15 cellular contexts compared by ENCODE assay signal in the genomic region with DNA sequence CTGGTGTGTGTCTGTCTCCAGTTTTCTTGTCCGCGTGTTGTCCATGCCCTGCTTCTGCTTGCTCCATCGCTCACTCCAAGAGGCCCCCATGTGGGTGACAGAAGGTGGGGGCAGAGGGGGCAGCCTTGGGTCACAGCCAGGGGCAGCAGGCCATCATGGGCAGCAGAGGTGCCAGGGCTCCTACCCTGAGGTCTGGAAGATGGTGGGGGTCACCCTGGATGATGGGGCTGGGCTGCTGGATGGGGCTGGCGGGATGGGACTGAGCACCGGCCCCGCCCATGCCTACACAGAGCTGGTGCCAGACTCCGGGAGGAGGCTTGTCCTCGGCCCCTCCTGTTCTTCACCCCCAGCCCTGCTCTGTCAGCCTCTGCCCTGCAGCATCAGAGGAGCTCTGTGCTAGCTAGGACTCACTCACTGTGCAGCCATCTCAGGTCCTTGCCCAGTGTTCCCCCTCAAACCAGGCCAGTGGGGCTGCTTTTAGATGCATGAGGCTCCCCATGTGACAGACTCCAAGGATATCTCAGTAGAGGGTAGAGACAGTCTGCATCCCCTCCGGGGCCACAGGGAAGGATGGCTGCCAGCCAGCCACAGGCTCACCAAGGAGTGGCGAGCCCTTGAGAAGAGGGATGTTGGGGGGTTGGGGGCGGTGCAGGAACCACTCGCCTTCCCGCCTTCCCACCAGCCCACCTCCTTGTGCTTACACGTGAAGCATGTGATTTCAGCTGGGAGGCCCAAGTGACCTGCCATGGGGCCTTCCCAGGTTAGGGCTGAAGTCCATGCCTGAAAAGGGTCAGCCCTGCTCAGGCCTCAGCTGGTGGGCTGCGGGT. TPM values are rescaled to one million over a fixed set of nuclear protein-coding genes. Genes with fewer than 3 reads are reported as not detected.
DNase-seq lines count a peak whose midpoint lies in the region; ATAC-seq, FAIRE-seq and TF ChIP-seq lines count a peak whose summit lies in the region.
"Had no signal": no experiment of that assay in that cellular context is flagged by ENCODE, and none has a peak within 500 bp of the region (broad histone marks: within the 10 kb centered on the region; RNA-seq: fewer than 3 reads in every experiment).

No MANE protein-coding gene starts in this region.

- BruUV-seq in Panc1 (replicated peaks; lab: Mats Ljungman, UMichigan) (no TSS peak), HepG2 (replicated peaks; lab: Mats Ljungman, UMichigan) (no TSS peak)

- TF ChIP-seq EP300 in HepG2 (IDR thresholded peaks at IDR 0.05; ENCODE audit: low read depth in 2 of 2, low read length in 2 of 2), result no peak
- no peak for TF ChIP-seq EP300 in HepG2 (CRISPR knock-in tag; IDR thresholded peaks at IDR 0.05; ENCODE audit: borderline replicate concordance)

- 88 to 94% methylated on average over 5 to 15 of the region's 15 CpGs for WGBS in endodermal cell (ENCODE audit: insufficient coverage in 1 of 2, insufficient read length in 1 of 2), 2 experiments
- 92% methylated on average over 6 of the region's 15 CpGs for WGBS in HepG2 (ENCODE audit: low lambda C conversion rate)

- H3K27me3 ChIP-seq in Panc1 (ENCODE audit: control insufficient read depth, insufficient read depth, low read length), result no peaks in the 10 kb centered on the region
- no peaks in the 10 kb centered on the region for H3K27me3 ChIP-seq in endodermal cell (ENCODE audit: control insufficient read depth, insufficient read depth, low read length, poor library complexity, severe bottlenecking)
- H3K27me3 ChIP-seq in HepG2 (ENCODE audit: control insufficient read depth in 1 of 2, insufficient read depth in 2 of 2, low read length in 2 of 2), result no peaks in the 10 kb centered on the region; a peak in 1 of 5 replicates

- peaks cover 35% of the 10 kb centered on the region for H3K36me3 Mint-ChIP-seq in endodermal cell (ENCODE audit: low read depth)

- no peak for TF ChIP-seq RAD21 in HepG2 (CRISPR knock-in tag; IDR thresholded peaks at IDR 0.05)

- no peaks in the 10 kb centered on the region for H3K27me3 Mint-ChIP-seq in endodermal cell (ENCODE audit: insufficient read depth)
- H3K27me3 Mint-ChIP-seq: activated B cell treated with CpG ODN at 0.5 μM for 24 hours; natural killer cell treated with Interleukin-12 subunit alpha and Interleukin-12 subunit beta and Interleukin-15 and Interleukin-18, amount 100 ng/mL, for 72 hours had no signal

- no peak for FAIRE-seq in HepG2 (lab: Jason Lieb, UNC)
- FAIRE-seq: colon had no signal

- TF ChIP-seq CTCF in Panc1 (IDR thresholded peaks at IDR 0.05), result no peak
- TF ChIP-seq CTCF in endodermal cell (conservative IDR thresholded peaks at IDR 0.05), result no peak
- TF ChIP-seq CTCF in HepG2 (CRISPR knock-in tag; IDR thresholded peaks at IDR 0.05), result no peak

- H3K9ac ChIP-seq in endodermal cell (ENCODE audit: extremely low read depth, low read length, poor library complexity, severe bottlenecking) (no peak overlapping the region), HepG2 (ENCODE audit: insufficient read depth, low read depth, low read length) (no peak overlapping the region)

- H3K4me3 ChIP-seq in Panc1 (ENCODE audit: low read depth in 2 of 2, low read length in 2 of 2), result no peak overlapping the region
- no peak overlapping the region for H3K4me3 ChIP-seq in endodermal cell (ENCODE audit: low read length)
- H3K4me3 ChIP-seq in HepG2 (replicated peaks in 1 of 3; ENCODE audit: insufficient read depth in 1 of 3, low read depth in 2 of 3, low read length in 3 of 3), result no peak overlapping the region
- no peak overlapping the region for H3K4me3 ChIP-seq in skin epidermis

- CTCF ChIA-PET in Panc1 (lab: Charles Lee) (no interaction called here), HepG2 (lab: Yijun Ruan, JAX; ENCODE audit: low intra/inter-chr PET ratio, low total read pairs) (no interaction called here)

- H3K79me2 ChIP-seq in HepG2 (ENCODE audit: insufficient read depth, low read length), result no peaks in the 10 kb centered on the region

- H3K4me1 Mint-ChIP-seq in endodermal cell, result peaks cover 2% of the 10 kb centered on the region

- H3K36me3 ChIP-seq in Panc1 (ENCODE audit: control insufficient read depth, insufficient read depth, low read length), result no peaks in the 10 kb centered on the region
- H3K36me3 ChIP-seq in endodermal cell (ENCODE audit: control insufficient read depth, insufficient read depth, low read length), result peaks cover 20% of the 10 kb centered on the region
- peaks cover 26 to 41% of the 10 kb centered on the region in 2 experiments for H3K36me3 ChIP-seq in HepG2 (replicated peaks in 1 of 2; ENCODE audit: control insufficient read depth in 1 of 2, insufficient read depth in 2 of 2, low read length in 2 of 2)

- no peaks in the 10 kb centered on the region for H4K20me1 ChIP-seq in HepG2 (ENCODE audit: insufficient read depth, low read length)

- H3K27ac Mint-ChIP-seq in endodermal cell, result peak overlapping the region; percentile 61
- H3K27ac Mint-ChIP-seq: activated B cell treated with CpG ODN at 0.5 μM for 24 hours had no signal

- ATAC-seq in Panc1, result 0 out of 2 replicates have a peak, but pooled peaks have one; percentile 12
- ATAC-seq in HepG2, result no peak; the same call in 2 of the 3 replicates
- ATAC-seq in GM18519 (IDR thresholded peaks at IDR 0.05; ENCODE audit: low FRiP score, unreplicated experiment), result no peak
- ATAC-seq in HG02970 (IDR thresholded peaks at IDR 0.05; ENCODE audit: low FRiP score, unreplicated experiment), result no peak
- ATAC-seq in HG03469 (IDR thresholded peaks at IDR 0.05; ENCODE audit: unreplicated experiment), result no peak

- no peak overlapping the region for H3K4me3 Mint-ChIP-seq in endodermal cell
- H3K4me3 Mint-ChIP-seq: activated B cell treated with CpG ODN at 0.5 μM for 24 hours had no signal

- no peaks in the 10 kb centered on the region for H3K9me3 Mint-ChIP-seq in endodermal cell
- H3K9me3 Mint-ChIP-seq: activated B cell treated with CpG ODN at 0.5 μM for 24 hours; natural killer cell treated with Interleukin-12 subunit alpha and Interleukin-12 subunit beta and Interleukin-15 and Interleukin-18, amount 100 ng/mL, for 72 hours had no signal

- no peak overlapping the region for H2AFZ ChIP-seq in HepG2 (ENCODE audit: low read length)

- no peaks in the 10 kb centered on the region for H3K4me1 ChIP-seq in Panc1 (ENCODE audit: control insufficient read depth, insufficient read depth, low read length)
- no peaks in the 10 kb centered on the region for H3K4me1 ChIP-seq in endodermal cell (ENCODE audit: control insufficient read depth, insufficient read depth, low read length)
- H3K4me1 ChIP-seq in HepG2 (ENCODE audit: insufficient read depth, low read length), result peaks cover 5% of the 10 kb centered on the region

- POLR2A ChIA-PET in Panc1 (lab: Charles Lee), result interaction anchor here (0.6 kb wide), 1 partner anchor 84 kb away, joined by 4 read pairs; no protein-coding TSS in a partner anchor
- POLR2A ChIA-PET in HepG2 (lab: Yijun Ruan, JAX), result no interaction called here

- no peak for TF ChIP-seq POLR2A in HepG2 (IDR thresholded peaks at IDR 0.05; ENCODE audit: insufficient read depth in 1 of 2, low read depth in 2 of 2, low read length in 2 of 2)

- DNase-seq in Panc1 (ENCODE audit: low read depth, low spot score) (no peak), endodermal cell (no peak), HepG2 (ENCODE audit: low spot score) (no peak), HUDEP-2 (lab: John Stamatoyannopoulos, UW; ENCODE audit: unreplicated experiment in 76 of 76) (no peak)
- DNase-seq: activated B cell treated with CpG ODN at 0.5 μM for 24 hours; activated effector memory CD4-positive, alpha-beta T cell treated with anti-CD3 and anti-CD28 coated beads, Interleukin-2, amount 50 U/mL, for 16 hours; NCI-H187; SHP77 treated with DMSO at 0.1 percent for 48 hours; T-helper 2 cell had no signal

- intact Hi-C loops in Panc1 (cut with micrococcal nuclease; ENCODE audit: unreplicated experiment), result no loop called here
- intact Hi-C loops in HepG2 (cut with micrococcal nuclease; ENCODE audit: unreplicated experiment), result no loop called here

- in situ Hi-C loops in Panc1 (cut with HindIII; ENCODE audit: low pct_unique_long_range_greater_than_20kb, low sequenced_read_pairs), result no loop called here
- in situ Hi-C loops in HepG2 (cut with HindIII; ENCODE audit: extremely low pct_ligation_motif_present, low pct_unique_long_range_greater_than_20kb), result no loop called here

- no peak overlapping the region for H3K4me2 ChIP-seq in HepG2 (ENCODE audit: low read depth, low read length)

- no peaks in the 10 kb centered on the region for H3K9me3 ChIP-seq in Panc1 (ENCODE audit: control insufficient read depth, insufficient read depth, low read depth, low read length)
- no peaks in the 10 kb centered on the region for H3K9me3 ChIP-seq in endodermal cell (ENCODE audit: control insufficient read depth, low read length)
- H3K9me3 ChIP-seq in HepG2 (ENCODE audit: low read length), result no peaks in the 10 kb centered on the region

- no peak overlapping the region for H3K27ac ChIP-seq in Panc1 (ENCODE audit: low read length)
- H3K27ac ChIP-seq in endodermal cell (ENCODE audit: low read depth, low read length), result no peak overlapping the region
- H3K27ac ChIP-seq in HepG2 (ENCODE audit: extremely low read length, insufficient read depth, low read length), result no peak overlapping the region
- H3K27ac ChIP-seq in skin epidermis, result peak overlapping the region in 12 of 21 experiments; percentile 3 to 78 (median 42)

RNA-seq across cellular contexts. Expression of gene PPIF, which starts 35.5 kb away (rescaled TPM):
- total RNA-seq in Panc1 (2021; ENCODE audit: unreplicated experiment) (59.0 TPM), endodermal cell (10 to 100 TPM; 50.4 to 51.0 TPM), HepG2 (2016; rRNA removed; fragmentation: Illumina TruSeq; extraction: Trizol) (157 and 178 TPM in 2 replicates)
- 60.3 TPM for polyA plus RNA-seq in Panc1 (2012; ENCODE audit: insufficient read length)
- polyA plus RNA-seq in endodermal cell (2013, experiment 1 of 2), result 54.6 TPM
- 46.4 TPM for polyA plus RNA-seq in endodermal cell (2013, experiment 2 of 2)
- total RNA-seq in HepG2 (2016; cell fraction: cytosol; rRNA removed; fragmentation: Illumina TruSeq; extraction: Trizol; ENCODE audit: low read depth), result 30.6 and 37.3 TPM in 2 replicates
- total RNA-seq in HepG2 (2016; cell fraction: insoluble cytoplasmic fraction; rRNA removed; fragmentation: Illumina TruSeq; extraction: Trizol), result 154 and 176 TPM in 2 replicates
- total RNA-seq in HepG2 (2016; cell fraction: membrane; rRNA removed; fragmentation: Illumina TruSeq; extraction: Trizol), result 93.6 and 97.6 TPM in 2 replicates
- total RNA-seq in HepG2 (2016; cell fraction: nucleus; rRNA removed; fragmentation: Illumina TruSeq; extraction: Trizol), result 106 and 121 TPM in 2 replicates
- polyA plus RNA-seq in HepG2 (2011; rRNA removed), result 134 and 147 TPM in 2 replicates
- polyA plus RNA-seq in HepG2 (2011; cell fraction: cytosol; rRNA removed), result 144 and 156 TPM in 2 replicates
- 229 and 231 TPM in 2 replicates for polyA plus RNA-seq in HepG2 (2011; cell fraction: nucleus; rRNA removed)
- 92.0 and 152 TPM in 2 replicates for polyA plus RNA-seq in HepG2 (2012)
- polyA plus RNA-seq in HepG2 (2016; cell fraction: cytosol; fragmentation: Illumina TruSeq; extraction: Trizol; ENCODE audit: low read depth), result 48.0 and 48.3 TPM in 2 replicates
- polyA plus RNA-seq in HepG2 (2016; cell fraction: insoluble cytoplasmic fraction; fragmentation: Illumina TruSeq; extraction: Trizol; ENCODE audit: low read depth), result 270 and 301 TPM in 2 replicates
- 80.3 and 83.8 TPM in 2 replicates for polyA plus RNA-seq in HepG2 (2016; cell fraction: membrane; fragmentation: Illumina TruSeq; extraction: Trizol; ENCODE audit: low read depth)
- polyA plus RNA-seq in HepG2 (2016; cell fraction: nucleus; fragmentation: Illumina TruSeq; extraction: Trizol; ENCODE audit: insufficient read depth, low read depth), result 218 and 229 TPM in 2 replicates
- polyA minus RNA-seq in HepG2 (2011; rRNA and poly(A)+ RNA removed; ENCODE audit: low replicate concordance), result 220 and 249 TPM in 2 replicates
- 69.6 and 71.7 TPM in 2 replicates for polyA minus RNA-seq in HepG2 (2011; cell fraction: cytosol; rRNA and poly(A)+ RNA removed)
- polyA minus RNA-seq in HepG2 (2011; cell fraction: nucleus; rRNA and poly(A)+ RNA removed), result 105 and 112 TPM in 2 replicates

Comparison
In these comparisons a context has a peak if more than half of its experiments do, and no peak if none do; other contexts are left out.
1. H3K27ac ChIP-seq: peak in skin epidermis (12 of 21); none in Panc1 (single experiment), endodermal cell (single experiment) and HepG2 (single experiment).